ENCODE assay signal across 22 cellular contexts in the genomic region with DNA sequence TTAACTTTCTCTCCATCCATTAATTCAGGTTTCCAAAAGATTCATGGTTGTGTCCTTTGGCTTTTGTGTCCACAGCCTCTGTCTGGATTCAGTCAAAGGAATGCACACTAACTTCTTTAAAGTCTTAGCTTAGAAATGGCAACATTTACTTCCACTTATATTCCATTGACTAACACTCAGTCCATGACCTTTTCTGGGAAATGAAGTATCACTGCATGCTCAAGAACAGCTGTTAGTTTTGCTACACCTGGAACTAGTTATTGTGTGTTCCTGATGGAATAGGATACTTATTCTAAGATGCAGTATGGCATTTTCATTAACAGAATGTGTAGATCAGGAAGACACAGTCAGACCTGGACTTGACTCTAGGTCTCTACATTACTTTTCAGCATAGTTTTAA.
"Had no signal": no experiment of that assay in that cellular context is flagged by ENCODE, and none has a peak within 500 bp of the region (broad histone marks: within the 10 kb centered on the region; RNA-seq: fewer than 3 reads in every experiment).

No MANE protein-coding gene starts in this region.

- H3K4me3 Mint-ChIP-seq: activated CD4-positive, alpha-beta T cell treated with anti-CD3 and anti-CD28 coated beads, Interleukin-2, amount 10 ng/mL, durations not matched to agents 7 days and 5 days; activated CD8-positive, alpha-beta T cell treated with anti-CD3 and anti-CD28 coated beads for 36 hours; activated naive CD4-positive, alpha-beta T cell treated with anti-CD3 and anti-CD28 coated beads, Interleukin-2, amount 50 U/mL, for 24 hours; natural killer cell treated with Interleukin-12 subunit alpha and Interleukin-12 subunit beta and Interleukin-15 and Interleukin-18, amount 100 ng/mL, for 72 hours had no signal

- H3K36me3 ChIP-seq: vagina, WERI-Rb-1 had no signal

- H3K9me3 Mint-ChIP-seq: activated CD8-positive, alpha-beta T cell treated with anti-CD3 and anti-CD28 coated beads for 36 hours; activated naive CD4-positive, alpha-beta T cell treated with anti-CD3 and anti-CD28 coated beads, Interleukin-2, amount 50 U/mL, for 24 hours; natural killer cell treated with Interleukin-12 subunit alpha and Interleukin-12 subunit beta and Interleukin-15 and Interleukin-18, amount 100 ng/mL, for 72 hours had no signal

- DNase-seq: activated CD4-positive, alpha-beta T cell treated with anti-CD3 and anti-CD28 coated beads, Interleukin-2, amount 10 ng/mL, durations not matched to agents 7 days and 5 days; activated CD4-positive, CD25-positive, alpha-beta regulatory T cell treated with anti-CD3 and anti-CD28 coated beads, Interleukin-2, amount 50 U/mL, for 72 hours; activated CD8-positive, alpha-beta T cell treated with anti-CD3 and anti-CD28 coated beads for 36 hours; activated gamma-delta T cell treated with Interleukin-2 at 50 U/mL for 16 hours; activated T-cell treated with anti-CD3 and anti-CD28 coated beads, Interleukin-2, amount 50 U/mL, for 1 hour; aorta; central memory CD4-positive, alpha-beta T cell; dermis blood vessel endothelial cell; effector CD8-positive, alpha-beta T cell; kidney; midbrain; retina; spleen; stimulated activated CD4-positive, alpha-beta T cell treated with anti-CD3 and anti-CD28 coated beads, Interleukin-4, amount 100 ng/mL, for 1 hour; stimulated activated naive CD4-positive, alpha-beta T cell; testis; WERI-Rb-1 had no signal

- ATAC-seq: activated CD8-positive, alpha-beta T cell treated with anti-CD3 and anti-CD28 coated beads for 36 hours; left lobe of liver; natural killer cell treated with Interleukin-12 subunit alpha and Interleukin-12 subunit beta and Interleukin-15 and Interleukin-18, amount 100 ng/mL, for 72 hours had no signal

- H3K9me3 ChIP-seq: testis, vagina had no signal

- H3K27me3 ChIP-seq: spleen, testis, vagina had no signal

- H3K4me1 Mint-ChIP-seq: activated CD4-positive, alpha-beta T cell treated with anti-CD3 and anti-CD28 coated beads, Interleukin-2, amount 10 ng/mL, durations not matched to agents 7 days and 5 days; activated naive CD4-positive, alpha-beta T cell treated with anti-CD3 and anti-CD28 coated beads, Interleukin-2, amount 50 U/mL, for 24 hours had no signal

- H3K36me3 Mint-ChIP-seq: activated naive CD4-positive, alpha-beta T cell treated with anti-CD3 and anti-CD28 coated beads, Interleukin-2, amount 50 U/mL, for 24 hours; natural killer cell treated with Interleukin-12 subunit alpha and Interleukin-12 subunit beta and Interleukin-15 and Interleukin-18, amount 100 ng/mL, for 72 hours had no signal

- H3K27me3 Mint-ChIP-seq: activated CD8-positive, alpha-beta T cell treated with anti-CD3 and anti-CD28 coated beads for 36 hours; progenitor cell of endocrine pancreas had no signal

- H3K27ac ChIP-seq: spleen, testis, vagina, WERI-Rb-1 had no signal

- H3K4me3 ChIP-seq: spleen, testis, vagina had no signal

- H3K27ac Mint-ChIP-seq: activated CD4-positive, alpha-beta T cell treated with anti-CD3 and anti-CD28 coated beads, Interleukin-2, amount 10 ng/mL, durations not matched to agents 7 days and 5 days; activated CD8-positive, alpha-beta T cell treated with anti-CD3 and anti-CD28 coated beads for 36 hours; activated naive CD4-positive, alpha-beta T cell treated with anti-CD3 and anti-CD28 coated beads, Interleukin-2, amount 50 U/mL, for 24 hours; natural killer cell treated with Interleukin-12 subunit alpha and Interleukin-12 subunit beta and Interleukin-15 and Interleukin-18, amount 100 ng/mL, for 72 hours; progenitor cell of endocrine pancreas had no signal

- H3K4me1 ChIP-seq: spleen, testis, vagina had no signal
